In the genomic region with DNA sequence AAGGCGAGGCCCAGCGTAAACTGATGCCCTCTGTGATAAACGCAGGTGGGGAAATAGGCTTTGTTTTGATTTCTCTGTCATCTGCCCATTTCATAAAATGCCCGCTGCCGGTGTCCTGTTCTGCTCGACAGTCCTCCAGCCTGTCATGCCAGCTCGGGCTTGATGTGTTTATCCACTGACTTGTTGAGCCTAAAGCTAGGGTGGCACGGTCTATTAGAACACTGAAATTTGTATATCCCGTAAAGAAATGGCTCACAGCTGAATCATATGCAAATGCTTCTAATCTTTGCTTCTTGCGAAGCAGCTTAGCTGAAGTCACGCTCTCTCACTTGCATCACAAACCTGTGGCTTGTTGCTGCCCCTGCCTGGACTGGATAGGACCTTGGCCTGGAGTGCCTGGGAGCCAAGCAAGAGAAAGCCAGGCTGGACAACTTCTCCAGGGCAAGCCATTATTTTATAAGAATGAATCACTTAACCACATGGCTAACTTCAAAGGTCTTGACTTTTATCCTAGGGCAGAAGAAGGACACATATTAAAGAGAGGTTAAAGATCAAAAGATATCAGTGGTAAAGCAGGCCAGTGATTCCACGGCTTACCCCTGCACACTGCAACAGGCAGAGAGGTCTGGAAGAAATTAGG, we compare ENCODE assay signal across 7 cellular contexts. TPM values are rescaled to one million over a fixed set of nuclear protein-coding genes. Genes with fewer than 3 reads are reported as not detected.
DNase-seq lines count a peak whose midpoint lies in the region; ATAC-seq and TF ChIP-seq lines count a peak whose summit lies in the region.

No MANE protein-coding gene starts in this region.

- H3K4me2 ChIP-seq in PC-9: peak overlapping the region; percentile 73

- ATAC-seq in HG02981 (IDR thresholded peaks at IDR 0.05; ENCODE audit: unreplicated experiment): no peak

- DNase-seq in HCEC 1CT (peak; percentile 100), PC-9 (peak; percentile 89 to 100), fibroblast of mammary gland (ENCODE audit: low read depth) (peak; percentile 95), skeletal muscle cell (ENCODE audit: low read depth) (peak; percentile 80), T-helper 1 cell (no peak), NCI-H345 treated with DMSO at 0.1 percent for 48 hours (lab: John Stamatoyannopoulos, UW; ENCODE audit: unreplicated experiment) (no peak)

- H3K4me1 ChIP-seq in PC-9 (replicated peaks; ENCODE audit: insufficient read depth): peaks cover 71% of the 10 kb centered on the region

- peak overlapping the region; percentile 95 for H3K27ac ChIP-seq in PC-9

- intact Hi-C loops in PC-9 (cut with micrococcal nuclease; ENCODE audit: unreplicated experiment): loop anchor here (1.0 to 5.0 kb wide), 11 partner anchors 14 to 738 kb away; a partner anchor contains a TSS

- BruUV-seq in PC-9 (replicated peaks; lab: Mats Ljungman, UMichigan): no TSS peak

- peaks cover 72% of the 10 kb centered on the region for H3K36me3 ChIP-seq in PC-9 (ENCODE audit: low read depth)

- CTCF ChIA-PET in PC-9 (lab: Charles Lee): interaction anchor here (0.5 to 1.2 kb wide), 8 partner anchors 14 to 244 kb away, joined by 3 to 16 read pairs (median 5); no protein-coding TSS in a partner anchor

- POLR2A ChIA-PET in PC-9 (lab: Charles Lee; ENCODE audit: unreplicated experiment): interaction anchor here (0.5 to 1.0 kb wide), 9 partner anchors 10 to 468 kb away, joined by 3 to 26 read pairs (median 4); no protein-coding TSS in a partner anchor

- H3K4me3 ChIP-seq in PC-9 (peak overlapping the region; percentile 16; the same call in 1 of the 2 replicates), fibroblast of mammary gland (ENCODE audit: control insufficient read depth, low read depth, low read length) (no peak overlapping the region), skeletal muscle cell (ENCODE audit: low read depth, low read length) (no peak overlapping the region)

- no peaks in the 10 kb centered on the region for H3K9me3 ChIP-seq in PC-9 (ENCODE audit: insufficient read depth, low read depth)

- H3K27me3 ChIP-seq in PC-9 (ENCODE audit: insufficient read depth, low read depth): no peaks in the 10 kb centered on the region

- no peak overlapping the region for H2AFZ ChIP-seq in PC-9

- H4K20me1 ChIP-seq in PC-9 (ENCODE audit: insufficient read depth): no peaks in the 10 kb centered on the region

- H3F3A ChIP-seq in PC-9 (ENCODE audit: insufficient read depth, low read depth): peaks cover 87% of the 10 kb centered on the region

- peak; percentile 20; the same call in 1 of the 2 replicates for TF ChIP-seq CTCF in PC-9 (conservative IDR thresholded peaks at IDR 0.05)
- TF ChIP-seq CTCF in fibroblast of mammary gland (conservative IDR thresholded peaks at IDR 0.05; ENCODE audit: control insufficient read depth, insufficient read depth, low read depth, low read length): peak; percentile 6

- peaks cover 59% of the 10 kb centered on the region for H3K79me2 ChIP-seq in PC-9 (ENCODE audit: low read depth)

- no peaks in the 10 kb centered on the region for H3K9me2 ChIP-seq in PC-9 (ENCODE audit: insufficient read depth)

RNA-seq across cellular contexts. Expression of a gene that starts 33.1 kb away (rescaled TPM):
- 85.7 and 118 TPM in 2 replicates for total RNA-seq in PC-9 (2021)

Comparison
In these comparisons a context has a peak if more than half of its experiments do, and no peak if none do; other contexts are left out.
1. DNase-seq: peak in HCEC 1CT (single experiment), PC-9 (2 of 2), fibroblast of mammary gland (single experiment) and skeletal muscle cell (single experiment); none in T-helper 1 cell (0 of 5) and NCI-H345 treated with DMSO at 0.1 percent for 48 hours (single experiment).